9 cellular contexts compared by ENCODE assay signal in genomic region chr7:128236924-128237586, GRCh38. TPM values are rescaled to one million over a fixed set of nuclear protein-coding genes. Genes with fewer than 3 reads are reported as not detected.
A peak's percentile ranks its signal among the peaks of the same experiment; 100 is the strongest.
DNase-seq lines count a peak whose midpoint lies in the region; ATAC-seq and TF ChIP-seq lines count a peak whose summit lies in the region.
"Had no signal": no experiment of that assay in that cellular context is flagged by ENCODE, and none has a peak within 500 bp of the region (broad histone marks: within the 10 kb centered on the region; RNA-seq: fewer than 3 reads in every experiment).

No MANE protein-coding gene starts in this region.

- TF ChIP-seq CTCF in brain microvascular endothelial cell (IDR thresholded peaks at IDR 0.05; ENCODE audit: low read depth, low read length, missing control alignments) = no peak
- TF ChIP-seq CTCF in progenitor cell of endocrine pancreas (IDR thresholded peaks at IDR 0.05; ENCODE audit: unreplicated experiment) = no peak
- no peak for TF ChIP-seq CTCF in neural progenitor cell (IDR thresholded peaks at IDR 0.05)

- H3K79me2 ChIP-seq in GM23248 (ENCODE audit: insufficient read depth) (no peaks in the 10 kb centered on the region), neural progenitor cell (ENCODE audit: low read depth) (no peaks in the 10 kb centered on the region)

- peak overlapping the region; percentile 12; the same call in 1 of the 2 replicates for H3K9ac ChIP-seq in GM23248
- no peak overlapping the region for H3K9ac ChIP-seq in neural progenitor cell

- ATAC-seq in GM21526 (IDR thresholded peaks at IDR 0.05; ENCODE audit: low FRiP score, unreplicated experiment) = no peak

- in situ Hi-C loops in GM23248 (cut with MboI) (no loop called here), brain microvascular endothelial cell (cut with HindIII; ENCODE audit: low pct_ligation_motif_present, low sequenced_read_pairs) (no loop called here)

- WGBS in GM23248 (ENCODE audit: low coverage in 1 of 2, low lambda C conversion rate in 2 of 2, missing lambda C conversion rate in 2 of 2), 2 experiments = 41 to 48% methylated on average over 1 of the region's 1 CpG

- no peak overlapping the region for H3K27ac Mint-ChIP-seq in progenitor cell of endocrine pancreas
- H3K27ac Mint-ChIP-seq in neural progenitor cell = no peak overlapping the region
- H3K27ac Mint-ChIP-seq: nephron had no signal

- H3K9me3 Mint-ChIP-seq in progenitor cell of endocrine pancreas (ENCODE audit: low read depth) (peaks cover 14% of the 10 kb centered on the region), neural progenitor cell (peaks cover 13% of the 10 kb centered on the region)

- H3K36me3 Mint-ChIP-seq in progenitor cell of endocrine pancreas (ENCODE audit: insufficient read depth) (peaks cover 1% of the 10 kb centered on the region), neural progenitor cell (no peaks in the 10 kb centered on the region)

- peaks cover 28% of the 10 kb centered on the region for H3K27me3 Mint-ChIP-seq in progenitor cell of endocrine pancreas
- peaks cover 2% of the 10 kb centered on the region for H3K27me3 Mint-ChIP-seq in neural progenitor cell (ENCODE audit: insufficient read depth, low read depth)

- H3K4me2 ChIP-seq in GM23248 (ENCODE audit: unreplicated experiment) (no peak overlapping the region), neural progenitor cell (no peak overlapping the region)

- H3K27me3 ChIP-seq in GM23248 (replicated peaks; ENCODE audit: insufficient read depth) (peaks cover 19% of the 10 kb centered on the region; the same call in 1 of the 2 replicates), brain microvascular endothelial cell (replicated peaks) (peaks cover 24% of the 10 kb centered on the region), neural progenitor cell (no peaks in the 10 kb centered on the region)

- no peaks in the 10 kb centered on the region for H3K4me1 Mint-ChIP-seq in progenitor cell of endocrine pancreas (ENCODE audit: low read depth)
- H3K4me1 Mint-ChIP-seq in neural progenitor cell = peaks cover 15% of the 10 kb centered on the region
- H3K4me1 Mint-ChIP-seq: nephron had no signal

- DNase-seq in EH (ENCODE audit: low read depth) (peak; percentile 90), GM23248 (peak; percentile 92), NCI-H510A (lab: John Stamatoyannopoulos, UW) (peak; percentile 56), brain microvascular endothelial cell (peak; percentile 84), non-pigmented ciliary epithelial cell (ENCODE audit: low read depth) (peak; percentile 59), progenitor cell of endocrine pancreas (ENCODE audit: low spot score, unreplicated experiment) (no peak), neural progenitor cell (ENCODE audit: low spot score) (no peak)

- H3K4me3 Mint-ChIP-seq in progenitor cell of endocrine pancreas (ENCODE audit: low read depth) (no peak overlapping the region), neural progenitor cell (no peak overlapping the region)
- H3K4me3 Mint-ChIP-seq: nephron had no signal

- peaks cover 6% of the 10 kb centered on the region; the same call in 1 of the 2 replicates for H3K4me1 ChIP-seq in GM23248 (ENCODE audit: insufficient read depth)
- peaks cover 12% of the 10 kb centered on the region for H3K4me1 ChIP-seq in neural progenitor cell

- peak overlapping the region; percentile 57 for H3K27ac ChIP-seq in GM23248
- peak overlapping the region; percentile 33 for H3K27ac ChIP-seq in brain microvascular endothelial cell
- no peak overlapping the region for H3K27ac ChIP-seq in neural progenitor cell

- H3K9me3 ChIP-seq in GM23248 (ENCODE audit: low read depth) (peaks cover 3% of the 10 kb centered on the region), neural progenitor cell (ENCODE audit: low read depth) (no peaks in the 10 kb centered on the region)

- H2AFZ ChIP-seq in GM23248 (peak overlapping the region; percentile 35; the same call in 1 of the 2 replicates), neural progenitor cell (replicated peaks) (no peak overlapping the region)

- H4K20me1 ChIP-seq in GM23248 (ENCODE audit: insufficient read depth) = no peaks in the 10 kb centered on the region
- no peaks in the 10 kb centered on the region for H4K20me1 ChIP-seq in neural progenitor cell (ENCODE audit: low read depth)

- H3K36me3 ChIP-seq in GM23248 (ENCODE audit: low read depth) (no peaks in the 10 kb centered on the region), brain microvascular endothelial cell (replicated peaks) (no peaks in the 10 kb centered on the region), neural progenitor cell (no peaks in the 10 kb centered on the region)

- H3F3A ChIP-seq in GM23248 (ENCODE audit: insufficient read depth) = peaks cover 16% of the 10 kb centered on the region
- H3F3A ChIP-seq in neural progenitor cell (ENCODE audit: low read depth) = no peaks in the 10 kb centered on the region

- H3K9me2 ChIP-seq in GM23248 (ENCODE audit: insufficient read depth) = no peaks in the 10 kb centered on the region

- no peak overlapping the region for H3K4me3 ChIP-seq in GM23248
- H3K4me3 ChIP-seq in brain microvascular endothelial cell (ENCODE audit: low read depth, low read length) = no peak overlapping the region
- no peak overlapping the region for H3K4me3 ChIP-seq in neural progenitor cell

RNA-seq across cellular contexts. Expression of gene LEP, which starts 4.0 kb away (rescaled TPM):
- total RNA-seq in GM23248 (2014; rRNA removed; shearing (Covaris generic)) = 0.22 TPM in 1 of 2 replicates, not detected in the other
- polyA plus RNA-seq in GM23248 (2016; fragmentation: Nextera tagmentation; extraction: Ambion mirVana) = 0.09 and 0.11 TPM in 2 replicates
- not detected in 2 replicates for total RNA-seq in progenitor cell of endocrine pancreas
- not detected in 2 replicates for total RNA-seq in neural progenitor cell (ENCODE audit: low replicate concordance)

Comparison
In these comparisons a context has a peak if more than half of its experiments do, and no peak if none do; other contexts are left out.
1. DNase-seq: peak in EH (single experiment), GM23248 (single experiment), NCI-H510A (single experiment), brain microvascular endothelial cell (single experiment) and non-pigmented ciliary epithelial cell (single experiment); none in progenitor cell of endocrine pancreas (single experiment) and neural progenitor cell (single experiment).